13 cellular contexts compared by ENCODE assay signal in genomic region chr3:154795582-154795981, GRCh38.
DNase-seq lines count a peak whose midpoint lies in the region; ATAC-seq and TF ChIP-seq lines count a peak whose summit lies in the region.
"Had no signal": no experiment of that assay in that cellular context is flagged by ENCODE, and none has a peak within 500 bp of the region (broad histone marks: within the 10 kb centered on the region; RNA-seq: fewer than 3 reads in every experiment).

No MANE protein-coding gene starts in this region.

- TF ChIP-seq POLR2A in gastroesophageal sphincter (IDR thresholded peaks at IDR 0.05), result no peak

- H3F3A ChIP-seq in smooth muscle cell (ENCODE audit: low read depth), result no peaks in the 10 kb centered on the region

- H3K36me3 ChIP-seq in gastroesophageal sphincter, result no peaks in the 10 kb centered on the region
- no peaks in the 10 kb centered on the region for H3K36me3 ChIP-seq in smooth muscle cell (ENCODE audit: low read depth)

- H3K9me3 ChIP-seq in gastroesophageal sphincter (no peaks in the 10 kb centered on the region), smooth muscle cell (replicated peaks; ENCODE audit: low read depth) (no peaks in the 10 kb centered on the region)

- H3K27me3 ChIP-seq in gastroesophageal sphincter (no peaks in the 10 kb centered on the region), smooth muscle cell (ENCODE audit: low read depth) (no peaks in the 10 kb centered on the region)

- H3K27ac ChIP-seq in gastroesophageal sphincter, result peak overlapping the region in 1 of 4 donors; percentile 50
- peak overlapping the region; percentile 92 for H3K27ac ChIP-seq in smooth muscle cell (ENCODE audit: low read depth)
- H3K27ac ChIP-seq: 22Rv1 had no signal

- H3K4me1 ChIP-seq in gastroesophageal sphincter (peaks cover 0 to 27% (median 0%) of the 10 kb centered on the region in 3 donors), smooth muscle cell (ENCODE audit: low read depth) (peaks cover 5% of the 10 kb centered on the region)

- peak overlapping the region; percentile 66 for H3K4me2 ChIP-seq in smooth muscle cell

- no peaks in the 10 kb centered on the region for H4K20me1 ChIP-seq in smooth muscle cell (ENCODE audit: low read depth)

- DNase-seq in NOMO-1 treated with DMSO at 0.1 percent for 48 hours (lab: John Stamatoyannopoulos, UW; ENCODE audit: unreplicated experiment) (peak; percentile 49), NOMO-1 treated with dmso at 0.1 percent for 144 hours (lab: John Stamatoyannopoulos, UW; ENCODE audit: unreplicated experiment) (no peak), T1000 (lab: John Stamatoyannopoulos, UW) (peak; percentile 25), smooth muscle cell (lab: John Stamatoyannopoulos, UW; ENCODE audit: unreplicated experiment) (no peak), ureter (ENCODE audit: low spot score) (no peak), SK-N-DZ (ENCODE audit: low spot score) (no peak)
- DNase-seq: cerebellar nuclear complex, NCI-H510A, substantia nigra had no signal

- TF ChIP-seq CTCF in gastroesophageal sphincter (IDR thresholded peaks at IDR 0.05) (no peak), smooth muscle cell (IDR thresholded peaks at IDR 0.05; ENCODE audit: borderline replicate concordance, insufficient read depth, poor library complexity, severe bottlenecking) (no peak)

- ATAC-seq in gastroesophageal sphincter, result peak; percentile 57
- ATAC-seq in HG03457 (IDR thresholded peaks at IDR 0.05; ENCODE audit: unreplicated experiment), result no peak
- ATAC-seq: natural killer cell treated with Interleukin-12 subunit alpha and Interleukin-12 subunit beta and Interleukin-15 and Interleukin-18, amount 100 ng/mL, for 72 hours had no signal

- WGBS in gastroesophageal sphincter (ENCODE audit: low coverage in 1 of 2), 2 donors, result 27 to 70% methylated on average over 1 to 2 of the region's 2 CpGs
- 14% methylated on average over 2 of the region's 2 CpGs for WGBS in smooth muscle cell (ENCODE audit: low lambda C conversion rate)

- TF ChIP-seq EP300 in gastroesophageal sphincter (IDR thresholded peaks at IDR 0.05), result no peak

- H3K4me3 ChIP-seq in gastroesophageal sphincter (no peak overlapping the region), smooth muscle cell (no peak overlapping the region)

- H3K9ac ChIP-seq in smooth muscle cell (ENCODE audit: low read depth), result peak overlapping the region; percentile 17

- no peak overlapping the region for H2AFZ ChIP-seq in smooth muscle cell (ENCODE audit: low read depth)

- no peaks in the 10 kb centered on the region for H3K79me2 ChIP-seq in smooth muscle cell (ENCODE audit: low read depth)

Comparison
In these comparisons a context has a peak if more than half of its experiments do, and no peak if none do; other contexts are left out.
1. DNase-seq: peak in NOMO-1 treated with DMSO at 0.1 percent for 48 hours (single experiment) and T1000 (single experiment); none in NOMO-1 treated with dmso at 0.1 percent for 144 hours (single experiment), smooth muscle cell (single experiment), ureter (single experiment) and SK-N-DZ (single experiment).